1 cellular context compared by ENCODE assay signal in genomic region chr22:22667966-22668880, GRCh38.
TF ChIP-seq lines count a peak whose summit lies in the region.

No MANE protein-coding gene starts in this region.

TF ChIP-seq in K562, 482 proteins besides CTCF, POLR2A, EP300 and RAD21 (continues in another document):
- TF ChIP-seq ZNF311 (CRISPR knock-in tag; IDR thresholded peaks at IDR 0.05) (no peak), RB1 (IDR thresholded peaks at IDR 0.05; ENCODE audit: low read depth) (peak; percentile 44; the same call in 1 of the 2 replicates), HIVEP1 (CRISPR knock-in tag; IDR thresholded peaks at IDR 0.05) (no peak), ZNF23 (CRISPR knock-in tag; IDR thresholded peaks at IDR 0.05) (no peak), TAF7 (tag; IDR thresholded peaks at IDR 0.05) (no peak), CBX8 (IDR thresholded peaks at IDR 0.05; ENCODE audit: borderline replicate concordance, extremely low read depth, low read depth, low read length, poor library complexity, severe bottlenecking) (no peak), PRMT5 (CRISPR knock-in tag; IDR thresholded peaks at IDR 0.05) (0 out of 2 replicates have a peak, but pooled peaks have one; percentile 46), ZNF699 (CRISPR knock-in tag; IDR thresholded peaks at IDR 0.05; ENCODE audit: insufficient replicate concordance) (no peak), ZNF232 (CRISPR knock-in tag; IDR thresholded peaks at IDR 0.05) (no peak), DPF2 (IDR thresholded peaks at IDR 0.05) (no peak), POLR2AphosphoS2 (IDR thresholded peaks at IDR 0.05; ENCODE audit: low read length) (no peak), SRSF9 (IDR thresholded peaks at IDR 0.05; ENCODE audit: borderline replicate concordance, low read depth, low read length) (no peak), ZNF277 (CRISPR knock-in tag; IDR thresholded peaks at IDR 0.05; ENCODE audit: borderline replicate concordance) (no peak), TCF7 (IDR thresholded peaks at IDR 0.05; ENCODE audit: borderline replicate concordance) (no peak), ZNF57 (CRISPR knock-in tag; IDR thresholded peaks at IDR 0.05) (no peak), PHF20 (IDR thresholded peaks at IDR 0.05; ENCODE audit: partially characterized antibody) (peak; percentile 34), IRF2 (CRISPR knock-in tag; IDR thresholded peaks at IDR 0.05) (no peak), TBL1XR1 (IDR thresholded peaks at IDR 0.05; ENCODE audit: low read length in 2 of 2) (no peak), ZFPM2 (CRISPR knock-in tag; IDR thresholded peaks at IDR 0.05) (no peak), ZNF175 (CRISPR knock-in tag; IDR thresholded peaks at IDR 0.05; ENCODE audit: low read depth) (no peak), RBM39 (optimal IDR thresholded peaks at IDR 0.05; ENCODE audit: low read depth, low read length) (no peak), PTBP1 (IDR thresholded peaks at IDR 0.05; ENCODE audit: low read depth, low read length) (no peak), RFX7 (CRISPR knock-in tag; IDR thresholded peaks at IDR 0.05) (no peak), MAFK (IDR thresholded peaks at IDR 0.05; ENCODE audit: low read length) (no peak), JUN (IDR thresholded peaks at IDR 0.05; ENCODE audit: borderline replicate concordance, low read depth, low read length) (no peak), JUN (CRISPR knock-in tag; IDR thresholded peaks at IDR 0.05; ENCODE audit: borderline replicate concordance) (no peak), CHD2 (IDR thresholded peaks at IDR 0.05; ENCODE audit: low read depth, low read length) (no peak), NR1H2 (CRISPR knock-in tag; IDR thresholded peaks at IDR 0.05) (no peak), BCOR (IDR thresholded peaks at IDR 0.05) (no peak), MYNN (IDR thresholded peaks at IDR 0.05) (no peak), MYNN (CRISPR knock-in tag; IDR thresholded peaks at IDR 0.05) (0 out of 2 replicates have a peak, but pooled peaks have one; percentile 44), KLF1 (tag; IDR thresholded peaks at IDR 0.05) (no peak), GATA2 (CRISPR knock-in tag; IDR thresholded peaks at IDR 0.05) (no peak), STAT5A (IDR thresholded peaks at IDR 0.05; ENCODE audit: borderline replicate concordance, low read length) (no peak), MCM2 (IDR thresholded peaks at IDR 0.05; ENCODE audit: low read depth) (no peak), NRF1 (conservative IDR thresholded peaks at IDR 0.05 in 1 of 2, IDR thresholded peaks at IDR 0.05 in 1 of 2) (no peak), MECOM (CRISPR knock-in tag; IDR thresholded peaks at IDR 0.05) (no peak), HCFC1 (IDR thresholded peaks at IDR 0.05; ENCODE audit: low read depth, low read length) (no peak), EHMT2 (IDR thresholded peaks at IDR 0.05) (no peak), POLR2AphosphoS5 (IDR thresholded peaks at IDR 0.05; ENCODE audit: control insufficient read depth, insufficient read depth, low read depth, low read length) (no peak), UBTF (IDR thresholded peaks at IDR 0.05; ENCODE audit: borderline replicate concordance in 1 of 2, low read depth in 2 of 2, low read length in 2 of 2) (0 out of 4 replicates have a peak, but pooled peaks of 1 of the 2 experiments have one; percentile 37), MITF (IDR thresholded peaks at IDR 0.05) (no peak), BRD9 (IDR thresholded peaks at IDR 0.05; ENCODE audit: low read depth, partially characterized antibody) (no peak)
- TF ChIP-seq, protein P1, sequence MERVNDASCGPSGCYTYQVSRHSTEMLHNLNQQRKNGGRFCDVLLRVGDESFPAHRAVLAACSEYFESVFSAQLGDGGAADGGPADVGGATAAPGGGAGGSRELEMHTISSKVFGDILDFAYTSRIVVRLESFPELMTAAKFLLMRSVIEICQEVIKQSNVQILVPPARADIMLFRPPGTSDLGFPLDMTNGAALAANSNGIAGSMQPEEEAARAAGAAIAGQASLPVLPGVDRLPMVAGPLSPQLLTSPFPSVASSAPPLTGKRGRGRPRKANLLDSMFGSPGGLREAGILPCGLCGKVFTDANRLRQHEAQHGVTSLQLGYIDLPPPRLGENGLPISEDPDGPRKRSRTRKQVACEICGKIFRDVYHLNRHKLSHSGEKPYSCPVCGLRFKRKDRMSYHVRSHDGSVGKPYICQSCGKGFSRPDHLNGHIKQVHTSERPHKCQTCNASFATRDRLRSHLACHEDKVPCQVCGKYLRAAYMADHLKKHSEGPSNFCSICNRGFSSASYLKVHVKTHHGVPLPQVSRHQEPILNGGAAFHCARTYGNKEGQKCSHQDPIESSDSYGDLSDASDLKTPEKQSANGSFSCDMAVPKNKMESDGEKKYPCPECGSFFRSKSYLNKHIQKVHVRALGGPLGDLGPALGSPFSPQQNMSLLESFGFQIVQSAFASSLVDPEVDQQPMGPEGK (CRISPR knock-in tag; IDR thresholded peaks at IDR 0.05; ENCODE audit: borderline replicate concordance), result no peak
- TF ChIP-seq, protein P2, sequence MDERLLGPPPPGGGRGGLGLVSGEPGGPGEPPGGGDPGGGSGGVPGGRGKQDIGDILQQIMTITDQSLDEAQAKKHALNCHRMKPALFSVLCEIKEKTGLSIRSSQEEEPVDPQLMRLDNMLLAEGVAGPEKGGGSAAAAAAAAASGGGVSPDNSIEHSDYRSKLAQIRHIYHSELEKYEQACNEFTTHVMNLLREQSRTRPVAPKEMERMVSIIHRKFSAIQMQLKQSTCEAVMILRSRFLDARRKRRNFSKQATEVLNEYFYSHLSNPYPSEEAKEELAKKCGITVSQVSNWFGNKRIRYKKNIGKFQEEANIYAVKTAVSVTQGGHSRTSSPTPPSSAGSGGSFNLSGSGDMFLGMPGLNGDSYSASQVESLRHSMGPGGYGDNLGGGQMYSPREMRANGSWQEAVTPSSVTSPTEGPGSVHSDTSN (CRISPR knock-in tag; IDR thresholded peaks at IDR 0.05; ENCODE audit: low read depth), result peak; percentile 29; the same call in 1 of the 2 replicates
- TF ChIP-seq, protein P2 (tag; conservative IDR thresholded peaks at IDR 0.05; ENCODE audit: low read depth), result no peak
- TF ChIP-seq, protein P3, sequence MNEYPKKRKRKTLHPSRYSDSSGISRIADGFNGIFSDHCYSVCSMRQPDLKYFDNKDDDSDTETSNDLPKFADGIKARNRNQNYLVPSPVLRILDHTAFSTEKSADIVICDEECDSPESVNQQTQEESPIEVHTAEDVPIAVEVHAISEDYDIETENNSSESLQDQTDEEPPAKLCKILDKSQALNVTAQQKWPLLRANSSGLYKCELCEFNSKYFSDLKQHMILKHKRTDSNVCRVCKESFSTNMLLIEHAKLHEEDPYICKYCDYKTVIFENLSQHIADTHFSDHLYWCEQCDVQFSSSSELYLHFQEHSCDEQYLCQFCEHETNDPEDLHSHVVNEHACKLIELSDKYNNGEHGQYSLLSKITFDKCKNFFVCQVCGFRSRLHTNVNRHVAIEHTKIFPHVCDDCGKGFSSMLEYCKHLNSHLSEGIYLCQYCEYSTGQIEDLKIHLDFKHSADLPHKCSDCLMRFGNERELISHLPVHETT (CRISPR knock-in tag; conservative IDR thresholded peaks at IDR 0.05 in 1 of 2, IDR thresholded peaks at IDR 0.05 in 1 of 2), result no peak; a peak in 1 of 4 replicates
- TF ChIP-seq, protein P4, sequence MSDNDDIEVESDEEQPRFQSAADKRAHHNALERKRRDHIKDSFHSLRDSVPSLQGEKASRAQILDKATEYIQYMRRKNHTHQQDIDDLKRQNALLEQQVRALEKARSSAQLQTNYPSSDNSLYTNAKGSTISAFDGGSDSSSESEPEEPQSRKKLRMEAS (CRISPR knock-in tag; IDR thresholded peaks at IDR 0.05), result no peak
- TF ChIP-seq, protein P5, sequence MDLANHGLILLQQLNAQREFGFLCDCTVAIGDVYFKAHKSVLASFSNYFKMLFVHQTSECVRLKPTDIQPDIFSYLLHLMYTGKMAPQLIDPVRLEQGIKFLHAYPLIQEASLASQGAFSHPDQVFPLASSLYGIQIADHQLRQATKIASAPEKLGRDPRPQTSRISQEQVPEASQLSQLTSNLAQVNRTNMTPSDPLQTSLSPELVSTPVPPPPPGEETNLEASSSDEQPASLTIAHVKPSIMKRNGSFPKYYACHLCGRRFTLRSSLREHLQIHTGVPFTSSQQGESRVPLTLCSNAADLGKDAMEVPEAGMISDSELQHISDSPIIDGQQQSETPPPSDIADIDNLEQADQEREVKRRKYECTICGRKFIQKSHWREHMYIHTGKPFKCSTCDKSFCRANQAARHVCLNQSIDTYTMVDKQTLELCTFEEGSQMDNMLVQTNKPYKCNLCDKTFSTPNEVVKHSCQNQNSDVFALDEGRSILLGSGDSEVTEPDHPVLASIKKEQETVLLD (IDR thresholded peaks at IDR 0.05), result no peak
